In genomic region chr11:129829493-129829892, GRCh38 we compare ENCODE assay signal across 1 cellular context.
TF ChIP-seq lines count a peak whose summit lies in the region.

No MANE protein-coding gene starts in this region.

TF ChIP-seq in endothelial cell of umbilical vein, 7 proteins besides CTCF, POLR2A, EP300 and RAD21:
- TF ChIP-seq FOS (IDR thresholded peaks at IDR 0.05; ENCODE audit: borderline replicate concordance, insufficient read depth, low read length), result peak; percentile 59
- TF ChIP-seq JUN (IDR thresholded peaks at IDR 0.05; ENCODE audit: borderline replicate concordance, insufficient read depth, insufficient read length, low read depth), result peak; percentile 4
- peak; percentile 67 for TF ChIP-seq GATA2 (IDR thresholded peaks at IDR 0.05; ENCODE audit: insufficient read depth, insufficient read length, low read depth, low read length)
